ENCODE assay signal across 8 cellular contexts in the genomic region with DNA sequence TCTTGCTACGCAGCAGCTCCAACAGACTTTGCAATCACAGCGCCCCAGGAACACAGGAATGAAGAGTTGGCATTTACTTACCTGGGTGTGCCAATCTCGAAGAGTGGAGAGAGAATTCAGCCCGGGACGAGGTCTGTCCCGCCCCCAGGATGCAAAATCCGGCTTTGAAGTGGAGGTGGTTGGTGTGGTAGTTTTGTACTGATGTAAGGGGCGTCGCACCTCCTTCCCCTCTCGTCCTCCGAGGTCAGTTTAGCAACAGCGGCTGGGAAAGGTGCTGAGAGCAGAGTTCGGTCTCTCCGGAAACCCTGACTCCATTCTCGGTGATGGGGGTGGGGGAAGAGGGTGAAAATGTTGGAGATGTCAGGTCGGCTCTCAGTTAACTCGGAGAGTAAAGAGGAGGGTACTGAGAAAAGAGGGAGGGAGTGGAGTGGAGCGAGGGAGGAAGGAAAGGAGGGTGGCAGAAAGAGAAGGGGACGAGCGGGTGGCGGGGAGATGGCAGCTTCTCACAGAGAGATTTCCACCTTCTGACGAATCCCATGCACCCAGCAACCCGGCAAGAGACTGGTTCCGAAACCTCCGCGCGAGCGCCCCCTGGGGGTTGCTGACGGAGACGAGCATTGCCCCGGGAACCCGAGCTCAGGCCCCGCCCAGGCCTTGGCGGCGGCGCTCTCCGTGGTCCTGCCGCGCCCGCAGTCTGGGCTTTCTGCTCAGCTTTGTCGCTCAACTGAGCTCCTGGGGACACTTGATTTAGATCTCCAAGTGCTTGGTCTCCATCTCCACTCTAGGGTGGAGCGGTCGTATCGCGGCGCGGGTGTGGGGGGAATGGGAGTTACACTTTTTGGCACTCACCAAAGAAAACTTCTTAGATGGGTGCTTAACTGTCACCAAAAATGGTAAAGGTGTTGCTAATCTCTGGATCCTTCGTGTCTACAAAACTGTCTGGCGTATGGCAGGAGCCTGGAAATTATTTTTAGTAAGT. TPM values are rescaled to one million over a fixed set of nuclear protein-coding genes. Genes with fewer than 3 reads are reported as not detected.
DNase-seq lines count a peak whose midpoint lies in the region; ATAC-seq, FAIRE-seq and TF ChIP-seq lines count a peak whose summit lies in the region.

A gene (minus strand): TSS at position 529 of the 979 bp plus-strand sequence.

- H2AFZ ChIP-seq in keratinocyte (ENCODE audit: control insufficient read depth, low read length), result peak within 1 kb of the TSS; percentile 45

- no peaks in the 10 kb centered on the region for H3K9me3 ChIP-seq in keratinocyte (ENCODE audit: control insufficient read depth, low read depth, low read length)

- H3K36me3 Mint-ChIP-seq in central memory CD8-positive, alpha-beta T cell (ENCODE audit: insufficient read depth), result no peaks in the 10 kb centered on the region

- peaks cover 25% of the 10 kb centered on the region for H3K27me3 ChIP-seq in keratinocyte (ENCODE audit: control insufficient read depth, extremely low read depth, insufficient read depth, low read length)

- peak; percentile 86 for ATAC-seq in HG03139 (IDR thresholded peaks at IDR 0.05; ENCODE audit: unreplicated experiment)
- ATAC-seq in central memory CD8-positive, alpha-beta T cell (replicated peaks; ENCODE audit: extremely low read depth, poor library complexity, severe bottlenecking), result peak; percentile 52

- DNase-seq in activated gamma-delta T cell treated with Interleukin-2 at 50 U/mL for 16 hours (peak; percentile 17), activated gamma-delta T cell (lab: John Stamatoyannopoulos, UW) (no peak), NCI-H2196 (lab: John Stamatoyannopoulos, UW; ENCODE audit: unreplicated experiment) (peak; percentile 98), keratinocyte (ENCODE audit: low read depth, low spot score) (peak; percentile 28)
- DNase-seq in central memory CD8-positive, alpha-beta T cell (ENCODE audit: low spot score in 2 of 2), result peak; percentile 16 to 29
- peak; percentile 20 to 53 for DNase-seq in stimulated activated CD4-positive, alpha-beta T cell treated with anti-CD3 and anti-CD28 coated beads, Interleukin-15, amount 100 ng/mL, for 1 hour (ENCODE audit: low read depth in 1 of 2, low spot score in 1 of 2)

- no peaks in the 10 kb centered on the region for H3K79me2 ChIP-seq in keratinocyte (ENCODE audit: control insufficient read depth, insufficient read depth, low read length)

- H3K9ac ChIP-seq in keratinocyte (ENCODE audit: control insufficient read depth, extremely low read depth, insufficient read depth, low read length), result no peak within 1 kb of the TSS

- peaks cover 82% of the 10 kb centered on the region for H3K27me3 Mint-ChIP-seq in central memory CD8-positive, alpha-beta T cell

- H3K4me3 ChIP-seq in WI38 (ENCODE audit: low read depth, low read length) (peak within 1 kb of the TSS; percentile 40), keratinocyte (ENCODE audit: control insufficient read depth in 2 of 3, extremely low read depth in 1 of 3, insufficient read depth in 2 of 3, low read depth in 1 of 3, low read length in 3 of 3) (peak within 1 kb of the TSS; percentile 34 to 54 (median 40))

- H3K27ac Mint-ChIP-seq in central memory CD8-positive, alpha-beta T cell (ENCODE audit: low read depth), result no peak within 1 kb of the TSS

- no peaks in the 10 kb centered on the region for H4K20me1 ChIP-seq in keratinocyte (ENCODE audit: control insufficient read depth, extremely low read depth, insufficient read depth, low read length)

- H3K4me3 Mint-ChIP-seq in central memory CD8-positive, alpha-beta T cell, result peak within 1 kb of the TSS; percentile 31

- TF ChIP-seq CTCF in WI38 (IDR thresholded peaks at IDR 0.05; ENCODE audit: low read depth, low read length) (peak; percentile 85), keratinocyte (optimal IDR thresholded peaks at IDR 0.05 in 1 of 3, IDR thresholded peaks at IDR 0.05 in 1 of 3, conservative IDR thresholded peaks at IDR 0.05 in 1 of 3; ENCODE audit: extremely low read depth in 1 of 3, insufficient read depth in 2 of 3, low read length in 3 of 3) (peak; percentile 80 to 97 (median 90))

- H3K27ac ChIP-seq in keratinocyte (ENCODE audit: control insufficient read depth, insufficient read depth, low read length), result no peak within 1 kb of the TSS

- H3K4me1 Mint-ChIP-seq in central memory CD8-positive, alpha-beta T cell, result peaks cover 9% of the 10 kb centered on the region

- H3K9me3 Mint-ChIP-seq in central memory CD8-positive, alpha-beta T cell, result no peaks in the 10 kb centered on the region

- H3K4me2 ChIP-seq in keratinocyte (ENCODE audit: control insufficient read depth, extremely low read depth, insufficient read depth, low read depth, low read length), result peak within 1 kb of the TSS; percentile 74

- dilution Hi-C loops in keratinocyte (cut with MboI; ENCODE audit: extremely low pct_ligation_motif_present, low sequenced_read_pairs), result no loop called here

- no peaks in the 10 kb centered on the region for H3K9me1 ChIP-seq in keratinocyte (ENCODE audit: control insufficient read depth, extremely low read depth, insufficient read depth, low read length)

- peaks cover 6% of the 10 kb centered on the region for H3K4me1 ChIP-seq in keratinocyte (ENCODE audit: control insufficient read depth, extremely low read depth, insufficient read depth, low read length)

- peak; percentile 67 for FAIRE-seq in keratinocyte (lab: Jason Lieb, UNC)

- H3K36me3 ChIP-seq in keratinocyte (ENCODE audit: control insufficient read depth in 2 of 2, extremely low read depth in 1 of 2, insufficient read depth in 2 of 2, low read length in 2 of 2), result no peaks in the 10 kb centered on the region

RNA-seq across cellular contexts. Expression of the gene that starts here (rescaled TPM):
- 0.08 to 0.44 TPM (median 0.24 TPM) in 3 replicates for polyA plus RNA-seq in keratinocyte
- 0.24 TPM for polyA plus RNA-seq in keratinocyte (2011; ENCODE audit: low read depth)
- polyA plus RNA-seq in keratinocyte (2011; cell fraction: cytosol; rRNA removed), result 0.66 and 1.0 TPM in 2 replicates
- polyA plus RNA-seq in keratinocyte (2011; cell fraction: nucleus; rRNA removed), result 0.76 and 1.00 TPM in 2 replicates
- polyA plus RNA-seq in keratinocyte (2012; ENCODE audit: low replicate concordance), result 0.24 and 0.42 TPM in 2 replicates
- 0.26 to 2.8 TPM (median 0.48 TPM) in 3 replicates for polyA minus RNA-seq in keratinocyte
- 0.96 TPM for polyA minus RNA-seq in keratinocyte (2011; cell fraction: cytosol; rRNA and poly(A)+ RNA removed)
- polyA minus RNA-seq in keratinocyte (2011; cell fraction: nucleus; rRNA and poly(A)+ RNA removed), result 1.6 and 1.7 TPM in 2 replicates
